Comparison of ENCODE assay signal across 17 cellular contexts in the genomic region with DNA sequence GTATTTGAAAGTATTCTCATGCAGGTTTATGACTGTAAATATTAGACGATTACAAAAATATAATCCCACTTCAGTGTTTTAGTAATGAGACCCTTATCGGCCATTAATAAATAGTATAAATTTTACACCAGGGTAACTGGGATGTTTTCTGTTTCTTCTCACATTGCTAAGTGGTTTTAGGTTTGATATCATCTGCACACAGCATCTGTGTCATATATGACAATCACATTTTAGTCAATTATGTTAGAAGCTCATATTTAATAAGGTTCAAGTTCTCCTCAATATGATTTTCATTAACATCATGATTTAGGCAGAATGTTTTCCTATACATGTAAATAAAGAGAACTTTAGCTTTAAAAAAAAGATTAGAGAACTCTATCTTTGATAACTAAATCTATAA.
A peak's percentile ranks its signal among the peaks of the same experiment; 100 is the strongest.
DNase-seq lines count a peak whose midpoint lies in the region; ATAC-seq and TF ChIP-seq lines count a peak whose summit lies in the region.
"Had no signal": no experiment of that assay in that cellular context is flagged by ENCODE, and none has a peak within 500 bp of the region (broad histone marks: within the 10 kb centered on the region; RNA-seq: fewer than 3 reads in every experiment).

No MANE protein-coding gene starts in this region.

- no peaks in the 10 kb centered on the region for H3K9me2 ChIP-seq in GM23248 (ENCODE audit: insufficient read depth)

- H3K4me3 ChIP-seq in GM23248 = no peak overlapping the region
- H3K4me3 ChIP-seq in KMS-11 (IDR thresholded peaks at IDR 0.05; ENCODE audit: insufficient read depth, low read depth, low read length) = no peak overlapping the region
- no peak overlapping the region for H3K4me3 ChIP-seq in smooth muscle cell
- H3K4me3 ChIP-seq: BLaER1 had no signal

- H2AFZ ChIP-seq in GM23248 (no peak overlapping the region), KMS-11 (ENCODE audit: low read depth) (no peak overlapping the region), smooth muscle cell (ENCODE audit: low read depth) (no peak overlapping the region)

- no peak for TF ChIP-seq CTCF in KMS-11 (conservative IDR thresholded peaks at IDR 0.05; ENCODE audit: low read depth, low read length)
- no peak for TF ChIP-seq CTCF in smooth muscle cell (IDR thresholded peaks at IDR 0.05; ENCODE audit: borderline replicate concordance, insufficient read depth, poor library complexity, severe bottlenecking)

- H3F3A ChIP-seq in GM23248 (ENCODE audit: insufficient read depth) = peaks cover 57% of the 10 kb centered on the region
- peaks cover 20% of the 10 kb centered on the region for H3F3A ChIP-seq in smooth muscle cell (ENCODE audit: low read depth)

- peak overlapping the region; percentile 1; the same call in 1 of the 2 replicates for H3K9ac ChIP-seq in GM23248
- no peak overlapping the region for H3K9ac ChIP-seq in KMS-11
- no peak overlapping the region for H3K9ac ChIP-seq in smooth muscle cell (ENCODE audit: low read depth)
- H3K9ac ChIP-seq: BLaER1 had no signal

- H3K4me2 ChIP-seq in GM23248 (ENCODE audit: unreplicated experiment) (peak overlapping the region; percentile 57), KMS-11 (peak overlapping the region; percentile 22), smooth muscle cell (no peak overlapping the region)
- H3K4me2 ChIP-seq: BLaER1 had no signal

- DNase-seq in GM23248 (no peak), smooth muscle cell (lab: John Stamatoyannopoulos, UW; ENCODE audit: unreplicated experiment) (no peak), NOMO-1 treated with DMSO at 0.1 percent for 48 hours (lab: John Stamatoyannopoulos, UW; ENCODE audit: unreplicated experiment) (no peak), ecto neural progenitor cell (ENCODE audit: low spot score) (no peak), NCI-H1436 (lab: John Stamatoyannopoulos, UW) (no peak)
- DNase-seq: 8988T; Calu3; CD8-positive, alpha-beta T cell; DMS79 treated with DMSO at 0.1 percent for 48 hours; GF-D8; GOT3; H7 had no signal

- H3K9me3 ChIP-seq in GM23248 (ENCODE audit: low read depth) (no peaks in the 10 kb centered on the region), smooth muscle cell (replicated peaks; ENCODE audit: low read depth) (no peaks in the 10 kb centered on the region)
- H3K9me3 ChIP-seq: BLaER1 had no signal

- no peak for ATAC-seq in SK-N-SH treated with all-trans-retinoic acid at 6 μM for 48 hours
- ATAC-seq: CD8-positive, alpha-beta T cell; HCT116; HepG2 had no signal

- in situ Hi-C loops in GM23248 (cut with MboI) = no loop called here

- H3K79me2 ChIP-seq in GM23248 (ENCODE audit: insufficient read depth) (no peaks in the 10 kb centered on the region), KMS-11 (ENCODE audit: insufficient read depth, low read depth) (no peaks in the 10 kb centered on the region), smooth muscle cell (ENCODE audit: low read depth) (no peaks in the 10 kb centered on the region)

- no peaks in the 10 kb centered on the region for H3K27me3 ChIP-seq in GM23248 (replicated peaks; ENCODE audit: insufficient read depth)
- H3K27me3 ChIP-seq in KMS-11 (ENCODE audit: insufficient read depth, low read depth) = no peaks in the 10 kb centered on the region
- H3K27me3 ChIP-seq in smooth muscle cell (ENCODE audit: low read depth) = no peaks in the 10 kb centered on the region
- H3K27me3 ChIP-seq: BLaER1 had no signal

- peaks cover 33% of the 10 kb centered on the region for H3K36me3 ChIP-seq in GM23248 (ENCODE audit: low read depth)
- no peaks in the 10 kb centered on the region for H3K36me3 ChIP-seq in KMS-11 (ENCODE audit: insufficient read depth)
- no peaks in the 10 kb centered on the region for H3K36me3 ChIP-seq in smooth muscle cell (ENCODE audit: low read depth)

- H3K27ac ChIP-seq in GM23248 (peak overlapping the region; percentile 70), KMS-11 (peak overlapping the region; percentile 14; the same call in 1 of the 2 replicates), smooth muscle cell (ENCODE audit: low read depth) (peak overlapping the region; percentile 43)
- H3K27ac ChIP-seq: BLaER1 had no signal

- peaks cover 36% of the 10 kb centered on the region for H3K4me1 ChIP-seq in GM23248 (ENCODE audit: insufficient read depth)
- H3K4me1 ChIP-seq in KMS-11 (ENCODE audit: low read depth, poor library complexity, severe bottlenecking) = peaks cover 53% of the 10 kb centered on the region
- H3K4me1 ChIP-seq in smooth muscle cell (ENCODE audit: low read depth) = peaks cover 11% of the 10 kb centered on the region
- H3K4me1 ChIP-seq: BLaER1 had no signal

- 95 to 100% methylated on average over 2 of the region's 2 CpGs for WGBS in GM23248 (ENCODE audit: low coverage in 1 of 2, low lambda C conversion rate in 2 of 2, missing lambda C conversion rate in 2 of 2), 2 experiments
- 96% methylated on average over 2 of the region's 2 CpGs for WGBS in smooth muscle cell (ENCODE audit: low lambda C conversion rate)

- H4K20me1 ChIP-seq in GM23248 (ENCODE audit: insufficient read depth) (no peaks in the 10 kb centered on the region), KMS-11 (ENCODE audit: insufficient read depth) (no peaks in the 10 kb centered on the region), smooth muscle cell (ENCODE audit: low read depth) (peaks cover 4% of the 10 kb centered on the region)
- H4K20me1 ChIP-seq: BLaER1 had no signal

TF ChIP-seq in SK-N-SH treated with all-trans-retinoic acid at 6 μM for 48 hours, 23 proteins besides CTCF, POLR2A, EP300 and RAD21:
- TF ChIP-seq, protein P1, sequence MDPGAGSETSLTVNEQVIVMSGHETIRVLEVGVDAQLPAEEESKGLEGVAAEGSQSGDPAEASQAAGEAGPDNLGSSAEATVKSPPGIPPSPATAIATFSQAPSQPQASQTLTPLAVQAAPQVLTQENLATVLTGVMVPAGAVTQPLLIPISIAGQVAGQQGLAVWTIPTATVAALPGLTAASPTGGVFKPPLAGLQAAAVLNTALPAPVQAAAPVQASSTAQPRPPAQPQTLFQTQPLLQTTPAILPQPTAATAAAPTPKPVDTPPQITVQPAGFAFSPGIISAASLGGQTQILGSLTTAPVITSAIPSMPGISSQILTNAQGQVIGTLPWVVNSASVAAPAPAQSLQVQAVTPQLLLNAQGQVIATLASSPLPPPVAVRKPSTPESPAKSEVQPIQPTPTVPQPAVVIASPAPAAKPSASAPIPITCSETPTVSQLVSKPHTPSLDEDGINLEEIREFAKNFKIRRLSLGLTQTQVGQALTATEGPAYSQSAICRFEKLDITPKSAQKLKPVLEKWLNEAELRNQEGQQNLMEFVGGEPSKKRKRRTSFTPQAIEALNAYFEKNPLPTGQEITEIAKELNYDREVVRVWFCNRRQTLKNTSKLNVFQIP (CRISPR knock-in tag; IDR thresholded peaks at IDR 0.05; ENCODE audit: borderline replicate concordance, low read depth) = no peak
- no peak for TF ChIP-seq BACH2 (CRISPR knock-in tag; IDR thresholded peaks at IDR 0.05; ENCODE audit: borderline replicate concordance)
- peak; percentile 60 for TF ChIP-seq TCF4 (CRISPR knock-in tag; IDR thresholded peaks at IDR 0.05; ENCODE audit: borderline replicate concordance)

Comparison
In these comparisons a context has a peak if more than half of its experiments do, and no peak if none do; other contexts are left out.
1. H3K27ac ChIP-seq: peak in every context shown above with its lines; median percentile 70 in GM23248; 43 in smooth muscle cell; 14 in KMS-11.